ENCODE assay signal across 8 cellular contexts in genomic region chr7:108246227-108246837, GRCh38.
A peak's percentile ranks its signal among the peaks of the same experiment; 100 is the strongest.
DNase-seq lines count a peak whose midpoint lies in the region; ATAC-seq, FAIRE-seq and TF ChIP-seq lines count a peak whose summit lies in the region.

No MANE protein-coding gene starts in this region.

- peak overlapping the region; percentile 88 for H3K27ac ChIP-seq in ectodermal cell (ENCODE audit: insufficient read depth, low read depth, low read length, poor library complexity, severe bottlenecking)

- peak; percentile 97 for FAIRE-seq in H54 (lab: Jason Lieb, UNC)

- WGBS in ectodermal cell, 2 experiments: 30 to 48% methylated on average over 1 of the region's 1 CpG

- no peak overlapping the region for H3K27ac Mint-ChIP-seq in stimulated activated memory B cell treated with anti-CD40 and anti-IgM and Interleukin-4, amounts not matched to agents 10 μg/mL and 1 μg/mL and 100 μg/mL, for 72 hours

- DNase-seq in GM03348 (ENCODE audit: low spot score): peak; percentile 79
- DNase-seq in H54 (ENCODE audit: insufficient read length, low spot score): peak; percentile 44
- peak; percentile 34 for DNase-seq in NCI-H146 treated with DMSO at 0.1 percent for 48 hours (lab: John Stamatoyannopoulos, UW; ENCODE audit: unreplicated experiment)
- no peak for DNase-seq in omental fat pad (ENCODE audit: low spot score)
- no peak for DNase-seq in activated CD4-positive, CD25-positive, alpha-beta regulatory T cell (lab: John Stamatoyannopoulos, UW)
- DNase-seq in activated gamma-delta T cell treated with Interleukin-2 at 50 U/mL for 16 hours: no peak

- H3K27me3 ChIP-seq in ectodermal cell (ENCODE audit: control insufficient read depth, insufficient read depth, low read length, poor library complexity, severe bottlenecking): no peaks in the 10 kb centered on the region

- peak; percentile 66 for ATAC-seq in omental fat pad (ENCODE audit: low FRiP score)
- ATAC-seq in stimulated activated memory B cell treated with anti-CD40 and anti-IgM and Interleukin-4, amounts not matched to agents 10 μg/mL and 1 μg/mL and 100 μg/mL, for 72 hours: no peak

- no peaks in the 10 kb centered on the region for H3K9me3 Mint-ChIP-seq in stimulated activated memory B cell treated with anti-CD40 and anti-IgM and Interleukin-4, amounts not matched to agents 10 μg/mL and 1 μg/mL and 100 μg/mL, for 72 hours

- peaks cover 19% of the 10 kb centered on the region for H3K27me3 Mint-ChIP-seq in stimulated activated memory B cell treated with anti-CD40 and anti-IgM and Interleukin-4, amounts not matched to agents 10 μg/mL and 1 μg/mL and 100 μg/mL, for 72 hours

- TF ChIP-seq POLR2A in H54 (IDR thresholded peaks at IDR 0.05; ENCODE audit: low read depth, low read length): no peak

- no peak for TF ChIP-seq CTCF in omental fat pad (IDR thresholded peaks at IDR 0.05)

- H3K4me3 ChIP-seq in ectodermal cell (ENCODE audit: insufficient read depth, low read depth, low read length): no peak overlapping the region

- no peaks in the 10 kb centered on the region for H3K36me3 ChIP-seq in ectodermal cell (ENCODE audit: control insufficient read depth, insufficient read depth, low read length)

- no peaks in the 10 kb centered on the region for H3K36me3 Mint-ChIP-seq in stimulated activated memory B cell treated with anti-CD40 and anti-IgM and Interleukin-4, amounts not matched to agents 10 μg/mL and 1 μg/mL and 100 μg/mL, for 72 hours

- H3K4me1 Mint-ChIP-seq in stimulated activated memory B cell treated with anti-CD40 and anti-IgM and Interleukin-4, amounts not matched to agents 10 μg/mL and 1 μg/mL and 100 μg/mL, for 72 hours: no peaks in the 10 kb centered on the region

- H3K4me3 Mint-ChIP-seq in stimulated activated memory B cell treated with anti-CD40 and anti-IgM and Interleukin-4, amounts not matched to agents 10 μg/mL and 1 μg/mL and 100 μg/mL, for 72 hours: no peak overlapping the region

- no peaks in the 10 kb centered on the region for H3K9me3 ChIP-seq in ectodermal cell (ENCODE audit: control insufficient read depth, low read length)

- peaks cover 11% of the 10 kb centered on the region for H3K4me1 ChIP-seq in ectodermal cell (ENCODE audit: control insufficient read depth, insufficient read depth, low read length)

Comparison
In these comparisons a context has a peak if more than half of its experiments do, and no peak if none do; other contexts are left out.
1. DNase-seq: peak in GM03348 (single experiment), H54 (single experiment) and NCI-H146 treated with DMSO at 0.1 percent for 48 hours (single experiment); none in omental fat pad (single experiment), activated CD4-positive, CD25-positive, alpha-beta regulatory T cell (0 of 4) and activated gamma-delta T cell treated with Interleukin-2 at 50 U/mL for 16 hours (single experiment).